Comparison of ENCODE assay signal across 19 cellular contexts in the genomic region with DNA sequence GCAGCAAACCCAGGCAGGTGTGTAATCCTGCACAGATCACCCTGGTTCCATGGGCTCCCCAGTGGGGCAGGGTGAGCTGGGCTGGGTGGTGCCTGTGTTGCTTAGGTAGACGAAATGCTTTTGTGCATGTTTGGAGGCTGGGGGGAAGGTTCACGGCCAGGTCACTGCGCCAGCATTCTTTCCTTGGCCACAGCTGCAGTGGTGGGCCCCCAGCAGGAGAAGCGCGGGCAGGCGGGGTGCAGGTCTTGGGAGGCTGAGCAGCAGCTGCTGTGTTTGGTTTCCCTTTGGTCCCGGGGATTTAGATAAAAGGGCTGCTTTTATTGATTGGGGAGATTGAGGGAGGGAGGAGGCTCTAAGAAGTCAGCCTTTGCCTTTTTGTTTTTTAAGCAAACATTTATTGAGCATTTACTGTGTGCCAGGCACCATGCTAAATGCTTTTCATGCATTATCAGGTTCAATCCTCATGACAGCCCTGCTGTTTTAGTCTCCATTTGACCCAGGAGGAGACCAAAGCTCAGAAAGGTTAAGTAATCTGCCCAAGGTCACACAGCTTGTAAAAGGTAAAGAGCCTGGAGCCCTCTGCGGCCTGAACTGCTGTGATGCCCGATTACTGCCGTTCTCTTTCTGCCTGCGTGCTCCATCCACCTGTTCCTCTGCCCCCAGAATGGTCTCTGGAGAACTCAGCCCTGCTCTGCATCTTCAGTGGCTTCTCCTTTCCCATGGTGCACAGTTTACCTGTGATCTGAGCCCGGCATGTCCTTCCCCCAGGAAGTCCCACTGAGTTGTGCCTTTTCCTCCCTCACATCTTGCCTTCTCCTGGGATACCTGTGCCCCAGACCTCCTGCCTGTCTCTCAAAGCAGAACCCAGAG.
A peak's percentile ranks its signal among the peaks of the same experiment; 100 is the strongest.
DNase-seq lines count a peak whose midpoint lies in the region; ATAC-seq and TF ChIP-seq lines count a peak whose summit lies in the region.
"Had no signal": no experiment of that assay in that cellular context is flagged by ENCODE, and none has a peak within 500 bp of the region (broad histone marks: within the 10 kb centered on the region; RNA-seq: fewer than 3 reads in every experiment).

No MANE protein-coding gene starts in this region.

- TF ChIP-seq RAD21 in HCT116 (IDR thresholded peaks at IDR 0.05; ENCODE audit: low read depth): no peak

- no peak for TF ChIP-seq CTCF in HCT116 (IDR thresholded peaks at IDR 0.05 in 2 of 3, conservative IDR thresholded peaks at IDR 0.05 in 1 of 3; ENCODE audit: borderline replicate concordance in 1 of 3, insufficient read depth in 1 of 3, low read depth in 2 of 3, low read length in 2 of 3)

- H3K79me2 ChIP-seq in HCT116 (ENCODE audit: insufficient read depth, low read length): no peaks in the 10 kb centered on the region

- no peaks in the 10 kb centered on the region for H4K20me1 ChIP-seq in HCT116 (ENCODE audit: insufficient read depth)

- H2AFZ ChIP-seq in HCT116 (ENCODE audit: low read depth, low read length, poor library complexity, severe bottlenecking): no peak overlapping the region

- no peaks in the 10 kb centered on the region for H3K9me2 ChIP-seq in HCT116 (ENCODE audit: insufficient read depth)

- H3K27ac ChIP-seq in HCT116 (ENCODE audit: low read depth, low read length): no peak overlapping the region
- H3K27ac ChIP-seq: adrenal gland, pancreas, suprapubic skin, VCaP had no signal

- POLR2A ChIA-PET in HCT116 (lab: Charles Lee): no interaction called here

- ATAC-seq in HCT116: 0 out of 2 replicates have a peak, but pooled peaks have one; percentile 22
- no peak for ATAC-seq in Right ventricle myocardium superior (ENCODE audit: poor library complexity)
- ATAC-seq: activated T-helper 17 cell treated with anti-CD3 and anti-CD28 coated beads, Interleukin-2, amount 50 U/mL, for 72 hours; GM12878; pancreas had no signal

- BruUV-seq in HCT116 (replicated peaks; lab: Mats Ljungman, UMichigan): no TSS peak

- no peak overlapping the region for H3K4me3 ChIP-seq in HCT116 (replicated peaks in 1 of 2; ENCODE audit: low read depth in 1 of 2, low read length in 2 of 2)
- H3K4me3 ChIP-seq in adipocyte (ENCODE audit: low read length): no peak overlapping the region
- H3K4me3 ChIP-seq: adrenal gland, GM12878, pancreas, suprapubic skin had no signal

- no peak overlapping the region for H3K4me2 ChIP-seq in HCT116 (ENCODE audit: low read length)

- RAD21 ChIA-PET in HCT116 (lab: Charles Lee; ENCODE audit: low non-redundant PET in 1 of 2, low total read pairs in 2 of 2, uncharacterized antibody in 2 of 2, unreplicated experiment in 2 of 2): no interaction called here

- intact Hi-C loops in HCT116 (cut with micrococcal nuclease): no loop called here
- intact Hi-C loops in Right ventricle myocardium superior (cut with DNase I): no loop called here

- H3K36me3 ChIP-seq in HCT116 (ENCODE audit: control insufficient read depth in 1 of 2, insufficient read depth in 2 of 2, low read length in 2 of 2) (no peaks in the 10 kb centered on the region), adipocyte (ENCODE audit: control insufficient read depth, insufficient read depth, low read length, severe bottlenecking) (no peaks in the 10 kb centered on the region)
- H3K36me3 ChIP-seq: adrenal gland, pancreas, suprapubic skin had no signal

- H3K9ac ChIP-seq in HCT116 (ENCODE audit: low read length) (no peak overlapping the region), adipocyte (ENCODE audit: low read length) (no peak overlapping the region)

- H3K27me3 ChIP-seq in HCT116 (ENCODE audit: insufficient read depth, low read length) (no peaks in the 10 kb centered on the region), adipocyte (replicated peaks; ENCODE audit: control insufficient read depth, insufficient read depth, low read length) (no peaks in the 10 kb centered on the region)
- H3K27me3 ChIP-seq: adrenal gland, pancreas had no signal

- no peak for TF ChIP-seq POLR2A in HCT116 (IDR thresholded peaks at IDR 0.05; ENCODE audit: borderline replicate concordance, extremely low read depth, insufficient read depth, insufficient read length)

- H3K9me3 ChIP-seq in HCT116 (ENCODE audit: control insufficient read depth in 1 of 2, insufficient read depth in 1 of 2, low read depth in 1 of 2, low read length in 2 of 2) (no peaks in the 10 kb centered on the region), adipocyte (ENCODE audit: control insufficient read depth, low read length) (peaks cover 4% of the 10 kb centered on the region)
- H3K9me3 ChIP-seq: adrenal gland, pancreas, suprapubic skin had no signal

- H3K4me1 ChIP-seq in HCT116 (ENCODE audit: control insufficient read depth in 1 of 2, insufficient read depth in 2 of 2, low read length in 2 of 2) (peaks cover 0 to 14% of the 10 kb centered on the region in 2 experiments; a peak in 1 of 4 replicates), adipocyte (ENCODE audit: control insufficient read depth, insufficient read depth, low read length) (peaks cover 11% of the 10 kb centered on the region)
- H3K4me1 ChIP-seq: pancreas, suprapubic skin had no signal

- DNase-seq in AG20443 (ENCODE audit: low spot score): peak; percentile 5
- DNase-seq in HCT116 (ENCODE audit: low read depth, low spot score): no peak
- peak; percentile 19 for DNase-seq in adipocyte (ENCODE audit: low read depth)
- peak; percentile 86 for DNase-seq in left kidney (ENCODE audit: low read depth, low spot score)
- no peak for DNase-seq in Kasumi-1 (lab: John Stamatoyannopoulos, UW)
- no peak for DNase-seq in SIG-M5 treated with dmso at 0.1 percent for 504 hours (lab: John Stamatoyannopoulos, UW; ENCODE audit: unreplicated experiment)
- DNase-seq in effector CD4-positive, alpha-beta T cell: no peak
- no peak for DNase-seq in Right ventricle myocardium superior
- DNase-seq: adrenal gland, hypothalamus, NCI-H1092 treated with DMSO at 0.1 percent for 48 hours, NCI-H69, pancreas, small intestine, SW 1271 had no signal

- CTCF ChIA-PET in HCT116 (lab: Charles Lee): no interaction called here

TF ChIP-seq in HCT116, 20 proteins besides CTCF, POLR2A, EP300 and RAD21:
- TF ChIP-seq ZNF274 (IDR thresholded peaks at IDR 0.05; ENCODE audit: low read depth, low read length): no peak
- no peak for TF ChIP-seq JUND (IDR thresholded peaks at IDR 0.05)
- TF ChIP-seq POLR2AphosphoS5 (IDR thresholded peaks at IDR 0.05; ENCODE audit: low read depth, low read length): no peak
- no peak for TF ChIP-seq EZH2phosphoT487 (IDR thresholded peaks at IDR 0.05; ENCODE audit: borderline replicate concordance)
- TF ChIP-seq, protein P1, sequence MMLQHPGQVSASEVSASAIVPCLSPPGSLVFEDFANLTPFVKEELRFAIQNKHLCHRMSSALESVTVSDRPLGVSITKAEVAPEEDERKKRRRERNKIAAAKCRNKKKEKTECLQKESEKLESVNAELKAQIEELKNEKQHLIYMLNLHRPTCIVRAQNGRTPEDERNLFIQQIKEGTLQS (IDR thresholded peaks at IDR 0.05): no peak
- TF ChIP-seq REST (IDR thresholded peaks at IDR 0.05; ENCODE audit: low read depth): no peak
- no peak for TF ChIP-seq CEBPB (IDR thresholded peaks at IDR 0.05; ENCODE audit: low read depth)
- TF ChIP-seq, protein P2, sequence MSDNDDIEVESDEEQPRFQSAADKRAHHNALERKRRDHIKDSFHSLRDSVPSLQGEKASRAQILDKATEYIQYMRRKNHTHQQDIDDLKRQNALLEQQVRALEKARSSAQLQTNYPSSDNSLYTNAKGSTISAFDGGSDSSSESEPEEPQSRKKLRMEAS (IDR thresholded peaks at IDR 0.05): no peak
- TF ChIP-seq EZH2 (IDR thresholded peaks at IDR 0.05): no peak
- no peak for TF ChIP-seq CBX3 (IDR thresholded peaks at IDR 0.05; ENCODE audit: low read depth)

Comparison
In these comparisons a context has a peak if more than half of its experiments do, and no peak if none do; other contexts are left out.
1. DNase-seq: peak in AG20443 (single experiment), adipocyte (single experiment) and left kidney (single experiment); none in HCT116 (single experiment), Kasumi-1 (0 of 2), SIG-M5 treated with dmso at 0.1 percent for 504 hours (single experiment), effector CD4-positive, alpha-beta T cell (single experiment) and Right ventricle myocardium superior (single experiment).